1 cellular context compared by ENCODE assay signal in the genomic region with DNA sequence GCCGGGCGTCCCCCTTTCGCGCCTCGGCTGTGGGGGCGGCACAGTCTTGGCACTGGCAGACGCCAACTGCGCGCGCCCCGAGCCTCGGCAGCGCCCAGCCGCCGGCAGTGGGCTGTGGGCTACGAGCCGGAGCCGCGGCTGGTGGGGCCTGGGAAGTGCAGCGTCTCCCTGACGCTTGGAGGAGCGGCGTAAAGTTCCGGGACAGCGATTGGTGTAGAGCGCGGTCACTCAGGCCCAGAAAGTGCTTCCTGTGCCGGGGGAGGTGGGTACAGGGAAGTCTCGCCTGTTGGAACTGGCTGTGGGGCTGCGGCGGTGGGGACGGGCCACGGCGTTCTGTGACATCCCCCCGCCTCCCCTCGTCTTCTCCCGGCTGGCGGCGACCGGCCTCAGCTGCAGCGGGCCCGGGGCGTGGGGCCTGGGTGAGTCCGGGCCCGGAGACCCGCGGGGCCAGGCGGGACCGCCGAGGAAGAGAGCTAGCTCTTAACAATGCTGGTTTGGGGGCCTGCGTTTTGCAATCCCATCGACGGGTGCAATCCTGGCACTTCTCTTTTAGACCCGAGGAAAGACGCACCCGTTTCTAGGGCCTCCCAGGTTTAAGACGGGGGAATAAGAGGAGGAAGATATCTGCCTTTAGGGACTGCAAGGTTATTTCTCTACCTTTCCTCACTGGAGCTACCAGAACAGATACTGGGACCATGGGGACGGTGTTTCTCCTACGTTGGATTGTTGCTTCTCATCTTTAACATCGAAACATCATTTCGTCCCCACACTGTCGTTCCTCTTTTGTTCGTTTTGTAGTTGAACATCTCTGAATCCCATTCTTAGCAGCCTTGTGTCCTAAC.
TF ChIP-seq lines count a peak whose summit lies in the region.

Gene RWDD4 (minus strand): TSS at position 157 of the 842 bp plus-strand sequence. CDS start 233 bp downstream, outside the sequence.
Gene TRAPPC11 (plus strand): TSS at position 265 of the 842 bp plus-strand sequence. CDS start 4,575 bp downstream, outside the sequence.

TF ChIP-seq in K562, 482 proteins besides CTCF, POLR2A, EP300 and RAD21 (continued from another document and continues in another):
- TF ChIP-seq, protein P1, sequence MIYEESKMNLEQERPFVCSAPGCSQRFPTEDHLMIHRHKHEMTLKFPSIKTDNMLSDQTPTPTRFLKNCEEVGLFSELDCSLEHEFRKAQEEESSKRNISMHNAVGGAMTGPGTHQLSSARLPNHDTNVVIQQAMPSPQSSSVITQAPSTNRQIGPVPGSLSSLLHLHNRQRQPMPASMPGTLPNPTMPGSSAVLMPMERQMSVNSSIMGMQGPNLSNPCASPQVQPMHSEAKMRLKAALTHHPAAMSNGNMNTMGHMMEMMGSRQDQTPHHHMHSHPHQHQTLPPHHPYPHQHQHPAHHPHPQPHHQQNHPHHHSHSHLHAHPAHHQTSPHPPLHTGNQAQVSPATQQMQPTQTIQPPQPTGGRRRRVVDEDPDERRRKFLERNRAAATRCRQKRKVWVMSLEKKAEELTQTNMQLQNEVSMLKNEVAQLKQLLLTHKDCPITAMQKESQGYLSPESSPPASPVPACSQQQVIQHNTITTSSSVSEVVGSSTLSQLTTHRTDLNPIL (CRISPR knock-in tag; IDR thresholded peaks at IDR 0.05): no peak
- TF ChIP-seq RBM17 (IDR thresholded peaks at IDR 0.05; ENCODE audit: borderline replicate concordance, low read depth, low read length) (no peak), GATAD2B (IDR thresholded peaks at IDR 0.05; ENCODE audit: borderline replicate concordance) (no peak), JUN (IDR thresholded peaks at IDR 0.05; ENCODE audit: borderline replicate concordance, low read depth, low read length) (no peak), JUN (CRISPR knock-in tag; IDR thresholded peaks at IDR 0.05; ENCODE audit: borderline replicate concordance) (no peak), CHCHD3 (CRISPR knock-in tag; IDR thresholded peaks at IDR 0.05) (no peak), MCM2 (IDR thresholded peaks at IDR 0.05; ENCODE audit: low read depth) (no peak), CTBP1 (IDR thresholded peaks at IDR 0.05; ENCODE audit: borderline replicate concordance) (peak; percentile 44; the same call in 1 of the 2 replicates), NELFE (IDR thresholded peaks at IDR 0.05; ENCODE audit: insufficient read depth, insufficient read length) (no peak), POLR2G (IDR thresholded peaks at IDR 0.05; ENCODE audit: low read depth, low read length) (peak; percentile 92), ELK3 (CRISPR knock-in tag; IDR thresholded peaks at IDR 0.05) (no peak), POLR2B (IDR thresholded peaks at IDR 0.05; ENCODE audit: low read depth, partially characterized antibody) (peak; percentile 71), FOXM1 (IDR thresholded peaks at IDR 0.05; ENCODE audit: low read depth) (no peak), FOXM1 (CRISPR knock-in tag; IDR thresholded peaks at IDR 0.05; ENCODE audit: low read depth) (no peak), SUPT5H (IDR thresholded peaks at IDR 0.05) (peak; percentile 86), GTF2B (IDR thresholded peaks at IDR 0.05; ENCODE audit: extremely low read depth, insufficient read length) (no peak), TEAD4 (IDR thresholded peaks at IDR 0.05; ENCODE audit: low read length) (no peak), TEAD4 (CRISPR knock-in tag; IDR thresholded peaks at IDR 0.05; ENCODE audit: borderline replicate concordance) (no peak), TFAP4 (CRISPR knock-in tag; IDR thresholded peaks at IDR 0.05; ENCODE audit: borderline replicate concordance) (peak; percentile 60; the same call in 1 of the 2 replicates), MCM7 (IDR thresholded peaks at IDR 0.05) (no peak), NR1H2 (CRISPR knock-in tag; IDR thresholded peaks at IDR 0.05) (no peak), ZNF140 (CRISPR knock-in tag; IDR thresholded peaks at IDR 0.05) (no peak), CBX3 (IDR thresholded peaks at IDR 0.05; ENCODE audit: borderline replicate concordance in 1 of 2, low read length in 2 of 2) (no peak), ZNF785 (CRISPR knock-in tag; IDR thresholded peaks at IDR 0.05) (no peak), CBFA2T2 (conservative IDR thresholded peaks at IDR 0.05) (no peak), NR0B1 (IDR thresholded peaks at IDR 0.05; ENCODE audit: partially characterized antibody) (no peak), ZNF3 (CRISPR knock-in tag; IDR thresholded peaks at IDR 0.05) (no peak), ZNF175 (CRISPR knock-in tag; IDR thresholded peaks at IDR 0.05; ENCODE audit: low read depth) (no peak), CSDE1 (IDR thresholded peaks at IDR 0.05) (peak in 1 of 2 experiments; percentile 26; a peak in 1 of 4 replicates), ZFX (CRISPR knock-in tag; IDR thresholded peaks at IDR 0.05) (peak; percentile 97), GATA2 (CRISPR knock-in tag; IDR thresholded peaks at IDR 0.05) (no peak), DMBX1 (CRISPR knock-in tag; IDR thresholded peaks at IDR 0.05; ENCODE audit: borderline replicate concordance) (no peak), PCBP1 (IDR thresholded peaks at IDR 0.05; ENCODE audit: low read depth, low read length, poor library complexity, severe bottlenecking) (no peak), GMEB1 (CRISPR knock-in tag; IDR thresholded peaks at IDR 0.05) (peak; percentile 84), ZNF431 (CRISPR knock-in tag; IDR thresholded peaks at IDR 0.05) (no peak), SAFB2 (IDR thresholded peaks at IDR 0.05; ENCODE audit: borderline replicate concordance, low read depth, low read length, severe bottlenecking) (no peak), MXD1 (CRISPR knock-in tag; IDR thresholded peaks at IDR 0.05; ENCODE audit: borderline replicate concordance, poor library complexity, severe bottlenecking) (no peak), AFF4 (CRISPR knock-in tag; IDR thresholded peaks at IDR 0.05) (no peak), FOXA1 (IDR thresholded peaks at IDR 0.05; ENCODE audit: borderline replicate concordance) (no peak)
- TF ChIP-seq, protein P2, sequence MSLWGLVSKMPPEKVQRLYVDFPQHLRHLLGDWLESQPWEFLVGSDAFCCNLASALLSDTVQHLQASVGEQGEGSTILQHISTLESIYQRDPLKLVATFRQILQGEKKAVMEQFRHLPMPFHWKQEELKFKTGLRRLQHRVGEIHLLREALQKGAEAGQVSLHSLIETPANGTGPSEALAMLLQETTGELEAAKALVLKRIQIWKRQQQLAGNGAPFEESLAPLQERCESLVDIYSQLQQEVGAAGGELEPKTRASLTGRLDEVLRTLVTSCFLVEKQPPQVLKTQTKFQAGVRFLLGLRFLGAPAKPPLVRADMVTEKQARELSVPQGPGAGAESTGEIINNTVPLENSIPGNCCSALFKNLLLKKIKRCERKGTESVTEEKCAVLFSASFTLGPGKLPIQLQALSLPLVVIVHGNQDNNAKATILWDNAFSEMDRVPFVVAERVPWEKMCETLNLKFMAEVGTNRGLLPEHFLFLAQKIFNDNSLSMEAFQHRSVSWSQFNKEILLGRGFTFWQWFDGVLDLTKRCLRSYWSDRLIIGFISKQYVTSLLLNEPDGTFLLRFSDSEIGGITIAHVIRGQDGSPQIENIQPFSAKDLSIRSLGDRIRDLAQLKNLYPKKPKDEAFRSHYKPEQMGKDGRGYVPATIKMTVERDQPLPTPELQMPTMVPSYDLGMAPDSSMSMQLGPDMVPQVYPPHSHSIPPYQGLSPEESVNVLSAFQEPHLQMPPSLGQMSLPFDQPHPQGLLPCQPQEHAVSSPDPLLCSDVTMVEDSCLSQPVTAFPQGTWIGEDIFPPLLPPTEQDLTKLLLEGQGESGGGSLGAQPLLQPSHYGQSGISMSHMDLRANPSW (CRISPR knock-in tag; IDR thresholded peaks at IDR 0.05): no peak
- TF ChIP-seq, protein P3, sequence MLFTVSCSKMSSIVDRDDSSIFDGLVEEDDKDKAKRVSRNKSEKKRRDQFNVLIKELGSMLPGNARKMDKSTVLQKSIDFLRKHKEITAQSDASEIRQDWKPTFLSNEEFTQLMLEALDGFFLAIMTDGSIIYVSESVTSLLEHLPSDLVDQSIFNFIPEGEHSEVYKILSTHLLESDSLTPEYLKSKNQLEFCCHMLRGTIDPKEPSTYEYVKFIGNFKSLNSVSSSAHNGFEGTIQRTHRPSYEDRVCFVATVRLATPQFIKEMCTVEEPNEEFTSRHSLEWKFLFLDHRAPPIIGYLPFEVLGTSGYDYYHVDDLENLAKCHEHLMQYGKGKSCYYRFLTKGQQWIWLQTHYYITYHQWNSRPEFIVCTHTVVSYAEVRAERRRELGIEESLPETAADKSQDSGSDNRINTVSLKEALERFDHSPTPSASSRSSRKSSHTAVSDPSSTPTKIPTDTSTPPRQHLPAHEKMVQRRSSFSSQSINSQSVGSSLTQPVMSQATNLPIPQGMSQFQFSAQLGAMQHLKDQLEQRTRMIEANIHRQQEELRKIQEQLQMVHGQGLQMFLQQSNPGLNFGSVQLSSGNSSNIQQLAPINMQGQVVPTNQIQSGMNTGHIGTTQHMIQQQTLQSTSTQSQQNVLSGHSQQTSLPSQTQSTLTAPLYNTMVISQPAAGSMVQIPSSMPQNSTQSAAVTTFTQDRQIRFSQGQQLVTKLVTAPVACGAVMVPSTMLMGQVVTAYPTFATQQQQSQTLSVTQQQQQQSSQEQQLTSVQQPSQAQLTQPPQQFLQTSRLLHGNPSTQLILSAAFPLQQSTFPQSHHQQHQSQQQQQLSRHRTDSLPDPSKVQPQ (CRISPR knock-in tag; IDR thresholded peaks at IDR 0.05; ENCODE audit: borderline replicate concordance): no peak
